In the genomic region with DNA sequence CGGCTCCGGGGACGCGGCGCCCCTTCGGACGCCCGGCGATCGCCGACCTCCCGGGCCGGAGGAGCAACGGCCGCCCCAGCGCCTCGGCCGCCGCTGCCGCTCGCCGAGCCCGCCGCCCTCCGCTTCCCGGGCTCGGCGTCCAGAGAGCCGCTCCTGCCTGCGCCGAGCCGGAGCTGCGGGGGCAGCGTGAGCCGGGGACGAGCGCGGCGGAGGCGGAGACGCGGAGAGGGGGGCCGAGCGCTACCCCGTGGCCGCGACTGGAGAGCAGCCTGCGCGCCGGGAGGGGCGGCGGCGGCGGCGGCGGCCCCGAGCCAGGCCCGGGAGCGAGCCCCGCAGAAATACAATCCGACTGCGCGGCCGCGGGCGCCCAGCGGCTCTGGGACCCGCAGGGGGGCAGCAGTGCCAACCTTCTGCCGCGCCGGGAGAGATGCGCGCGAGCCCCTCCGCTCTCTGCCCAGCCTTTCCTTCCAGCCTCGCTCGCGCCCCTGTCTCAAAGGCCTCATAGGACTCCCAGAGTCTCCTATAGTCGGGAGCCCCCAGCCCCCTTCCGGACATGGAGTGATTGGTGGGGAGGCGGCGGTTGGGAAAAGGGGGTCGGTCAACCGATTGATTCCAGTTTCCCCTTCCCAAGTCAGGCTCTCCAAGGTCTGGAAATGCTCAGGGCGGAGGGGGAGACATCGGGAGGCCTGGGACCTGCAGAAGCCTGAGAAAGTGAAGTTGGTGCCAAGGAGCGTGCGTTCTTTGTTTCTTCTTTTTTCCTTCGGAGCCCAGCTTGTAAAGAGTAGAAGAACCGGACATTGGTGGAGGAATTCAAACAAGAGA, we compare ENCODE assay signal across 8 cellular contexts. TPM values are rescaled to one million over a fixed set of nuclear protein-coding genes. Genes with fewer than 3 reads are reported as not detected.
DNase-seq lines count a peak whose midpoint lies in the region; ATAC-seq and TF ChIP-seq lines count a peak whose summit lies in the region.

No MANE protein-coding gene starts in this region.

- peak; percentile 74 for DNase-seq in NCI-H1105 (lab: John Stamatoyannopoulos, UW)
- DNase-seq in activated CD4-positive, alpha-beta T cell treated with anti-CD3 and anti-CD28 coated beads, Interleukin-2, amount 10 ng/mL, durations not matched to agents 7 days and 5 days, result peak; percentile 15
- no peak for DNase-seq in esophagus squamous epithelium (lab: John Stamatoyannopoulos, UW)
- peak in 7 of 9 donors; percentile 45 to 58 (median 49) for DNase-seq in naive thymus-derived CD4-positive, alpha-beta T cell
- no peak for DNase-seq in tibial nerve (ENCODE audit: low spot score in 2 of 2)
- DNase-seq in T-helper 9 cell, result no peak

- peak overlapping the region; percentile 85 to 100 (median 99) for H3K4me2 ChIP-seq in BLaER1 treated with 17β-estradiol and CSF1 and Interleukin-3, amounts not matched to agents 10 nM and 100 nM

- H3K4me1 Mint-ChIP-seq in activated CD4-positive, alpha-beta T cell treated with anti-CD3 and anti-CD28 coated beads, Interleukin-2, amount 10 ng/mL, durations not matched to agents 7 days and 5 days, result peaks cover 30% of the 10 kb centered on the region
- H3K4me1 Mint-ChIP-seq in naive thymus-derived CD4-positive, alpha-beta T cell, result peaks cover 19 to 38% (median 25%) of the 10 kb centered on the region in 7 donors

- no peak overlapping the region for H3K27ac Mint-ChIP-seq in activated CD4-positive, alpha-beta T cell treated with anti-CD3 and anti-CD28 coated beads, Interleukin-2, amount 10 ng/mL, durations not matched to agents 7 days and 5 days
- H3K27ac Mint-ChIP-seq in naive thymus-derived CD4-positive, alpha-beta T cell, result no peak overlapping the region

- 15 to 38% methylated on average over 5 to 6 of the region's 90 CpGs for WGBS in esophagus squamous epithelium, 2 donors
- 4% methylated on average over 25 to 38 of the region's 90 CpGs for WGBS in tibial nerve, 2 donors

- no peak for TF ChIP-seq CTCF in esophagus squamous epithelium (IDR thresholded peaks at IDR 0.05)
- peak in 2 of 5 experiments; percentile 17 to 30 for TF ChIP-seq CTCF in tibial nerve (IDR thresholded peaks at IDR 0.05)

- H3K9me3 ChIP-seq in BLaER1 treated with 17β-estradiol and CSF1 and Interleukin-3, amounts not matched to agents 10 nM and 100 nM (replicated peaks in 1 of 11), result no peaks in the 10 kb centered on the region
- no peaks in the 10 kb centered on the region for H3K9me3 ChIP-seq in esophagus squamous epithelium
- H3K9me3 ChIP-seq in naive thymus-derived CD4-positive, alpha-beta T cell (ENCODE audit: control insufficient read depth in 2 of 3, low read length in 3 of 3), result no peaks in the 10 kb centered on the region
- no peaks in the 10 kb centered on the region for H3K9me3 ChIP-seq in tibial nerve

- H3K27me3 ChIP-seq in BLaER1 treated with 17β-estradiol and CSF1 and Interleukin-3, amounts not matched to agents 10 nM and 100 nM, result peaks cover 34 to 66% (median 54%) of the 10 kb centered on the region in 11 experiments; a peak in 20 of 22 replicates
- H3K27me3 ChIP-seq in esophagus squamous epithelium (peaks cover 0 to 92% (median 0%) of the 10 kb centered on the region in 4 donors), tibial nerve (peaks cover 0 to 37% of the 10 kb centered on the region in 2 donors)
- H3K27me3 ChIP-seq in naive thymus-derived CD4-positive, alpha-beta T cell (ENCODE audit: control insufficient read depth in 2 of 2, insufficient read depth in 2 of 2, low read length in 2 of 2), result no peaks in the 10 kb centered on the region

- TF ChIP-seq EP300 in tibial nerve (IDR thresholded peaks at IDR 0.05), result peak in 1 of 2 donors; percentile 47

- peak; percentile 72 for ATAC-seq in naive thymus-derived CD4-positive, alpha-beta T cell
- ATAC-seq in GM21825 (IDR thresholded peaks at IDR 0.05; ENCODE audit: unreplicated experiment), result no peak

- H3K4me3 ChIP-seq in BLaER1 treated with 17β-estradiol and CSF1 and Interleukin-3, amounts not matched to agents 10 nM and 100 nM, result peak overlapping the region; percentile 58 to 77 (median 74)
- peak overlapping the region; percentile 34 to 68 (median 52) for H3K4me3 ChIP-seq in esophagus squamous epithelium
- no peak overlapping the region for H3K4me3 ChIP-seq in naive thymus-derived CD4-positive, alpha-beta T cell (ENCODE audit: low read length)
- peak overlapping the region in 3 of 4 donors; percentile 38 to 65 (median 48) for H3K4me3 ChIP-seq in tibial nerve

- H3K27me3 Mint-ChIP-seq in activated CD4-positive, alpha-beta T cell treated with anti-CD3 and anti-CD28 coated beads, Interleukin-2, amount 10 ng/mL, durations not matched to agents 7 days and 5 days, result peaks cover 39% of the 10 kb centered on the region
- peaks cover 0 to 74% (median 5%) of the 10 kb centered on the region in 5 donors for H3K27me3 Mint-ChIP-seq in naive thymus-derived CD4-positive, alpha-beta T cell

- intact Hi-C loops in esophagus squamous epithelium (cut with DNase I), result loop anchor here (5.0 kb wide), 1 partner anchor 72 kb away; no protein-coding TSS in a partner anchor
- intact Hi-C loops in naive thymus-derived CD4-positive, alpha-beta T cell (cut with micrococcal nuclease), result loop anchor here (1.0 to 5.0 kb wide), 4 partner anchors 78 to 352 kb away; no protein-coding TSS in a partner anchor

- POLR2A ChIA-PET in activated CD4-positive, alpha-beta T cell treated with anti-CD3 and anti-CD28 coated beads, Interleukin-2, amount 10 ng/mL, durations not matched to agents 7 days and 5 days (lab: Charles Lee), result no interaction called here
- POLR2A ChIA-PET in naive thymus-derived CD4-positive, alpha-beta T cell (lab: Charles Lee), result interaction anchor here (1.4 to 1.6 kb wide), 2 partner anchors 54 to 76 kb away, joined by 3 read pairs; no protein-coding TSS in a partner anchor

- peak overlapping the region; percentile 57 to 80 (median 70); a peak in 21 of 22 replicates for H3K9ac ChIP-seq in BLaER1 treated with 17β-estradiol and CSF1 and Interleukin-3, amounts not matched to agents 10 nM and 100 nM

- peaks cover 14 to 41% (median 32%) of the 10 kb centered on the region in 10 experiments; a peak in 19 of 20 replicates for H3K4me1 ChIP-seq in BLaER1 treated with 17β-estradiol and CSF1 and Interleukin-3, amounts not matched to agents 10 nM and 100 nM
- H3K4me1 ChIP-seq in esophagus squamous epithelium (peaks cover 22 to 43% (median 25%) of the 10 kb centered on the region in 3 donors), tibial nerve (peaks cover 0 to 48% (median 23%) of the 10 kb centered on the region in 4 donors)
- peaks cover 0 to 13% of the 10 kb centered on the region in 2 donors for H3K4me1 ChIP-seq in naive thymus-derived CD4-positive, alpha-beta T cell (ENCODE audit: control insufficient read depth in 2 of 2, insufficient read depth in 2 of 2, low read length in 2 of 2)

- TF ChIP-seq POLR2A in esophagus squamous epithelium (IDR thresholded peaks at IDR 0.05), result no peak
- TF ChIP-seq POLR2A in tibial nerve (IDR thresholded peaks at IDR 0.05), result peak in 1 of 2 donors; percentile 56

- peaks cover 0 to 33% (median 11%) of the 10 kb centered on the region in 11 experiments; a peak in 9 of 22 replicates for H4K20me1 ChIP-seq in BLaER1 treated with 17β-estradiol and CSF1 and Interleukin-3, amounts not matched to agents 10 nM and 100 nM

- CTCF ChIA-PET in activated CD4-positive, alpha-beta T cell treated with anti-CD3 and anti-CD28 coated beads, Interleukin-2, amount 10 ng/mL, durations not matched to agents 7 days and 5 days (lab: Charles Lee), result interaction anchor here (0.9 kb wide), 1 partner anchor 16 kb away, joined by 3 read pairs; no protein-coding TSS in a partner anchor
- CTCF ChIA-PET in naive thymus-derived CD4-positive, alpha-beta T cell (lab: Charles Lee), result interaction anchor here (0.9 to 2.7 kb wide), 11 partner anchors 59 to 312 kb away, joined by 3 to 23 read pairs (median 5); no protein-coding TSS in a partner anchor

- H3K9me3 Mint-ChIP-seq in activated CD4-positive, alpha-beta T cell treated with anti-CD3 and anti-CD28 coated beads, Interleukin-2, amount 10 ng/mL, durations not matched to agents 7 days and 5 days, result no peaks in the 10 kb centered on the region
- H3K9me3 Mint-ChIP-seq in naive thymus-derived CD4-positive, alpha-beta T cell, result no peaks in the 10 kb centered on the region

- no peaks in the 10 kb centered on the region for H3K36me3 Mint-ChIP-seq in activated CD4-positive, alpha-beta T cell treated with anti-CD3 and anti-CD28 coated beads, Interleukin-2, amount 10 ng/mL, durations not matched to agents 7 days and 5 days (ENCODE audit: low read depth)
- peaks cover 0 to 1% (median 0%) of the 10 kb centered on the region in 5 donors for H3K36me3 Mint-ChIP-seq in naive thymus-derived CD4-positive, alpha-beta T cell

- H3K36me3 ChIP-seq in BLaER1 treated with 17β-estradiol and CSF1 and Interleukin-3, amounts not matched to agents 10 nM and 100 nM, result no peaks in the 10 kb centered on the region
- H3K36me3 ChIP-seq in esophagus squamous epithelium (no peaks in the 10 kb centered on the region), tibial nerve (no peaks in the 10 kb centered on the region)
- no peaks in the 10 kb centered on the region for H3K36me3 ChIP-seq in naive thymus-derived CD4-positive, alpha-beta T cell (ENCODE audit: control insufficient read depth in 2 of 3, insufficient read depth in 3 of 3, low read length in 3 of 3)

- peak overlapping the region in 8 of 11 experiments; percentile 6 to 60 (median 46); a peak in 10 of 22 replicates for H3K27ac ChIP-seq in BLaER1 treated with 17β-estradiol and CSF1 and Interleukin-3, amounts not matched to agents 10 nM and 100 nM
- H3K27ac ChIP-seq in esophagus squamous epithelium (peak overlapping the region in 2 of 4 donors; percentile 44 to 49), tibial nerve (peak overlapping the region; percentile 24 to 88 (median 66))
- H3K27ac ChIP-seq in naive thymus-derived CD4-positive, alpha-beta T cell (ENCODE audit: low read depth, low read length), result no peak overlapping the region

- H3K4me3 Mint-ChIP-seq in activated CD4-positive, alpha-beta T cell treated with anti-CD3 and anti-CD28 coated beads, Interleukin-2, amount 10 ng/mL, durations not matched to agents 7 days and 5 days, result peak overlapping the region; percentile 59
- peak overlapping the region; percentile 45 to 95 (median 72) for H3K4me3 Mint-ChIP-seq in naive thymus-derived CD4-positive, alpha-beta T cell

RNA-seq across cellular contexts. Expression of gene SDK2, which starts 1.0 kb away (rescaled TPM):
- 10 to 100 TPM; 10.5 to 11.9 TPM for total RNA-seq in activated CD4-positive, alpha-beta T cell treated with anti-CD3 and anti-CD28 coated beads, Interleukin-2, amount 10 ng/mL, durations not matched to agents 7 days and 5 days
- total RNA-seq in esophagus squamous epithelium (1 to 10 TPM; 1.7 to 5.5 (median 2.4) TPM), tibial nerve (1 to 10 TPM; 3.1 to 6.3 (median 4.6) TPM)
- total RNA-seq in naive thymus-derived CD4-positive, alpha-beta T cell, result 10 to 100 TPM in 2 of 5 experiments, 1 to 10 TPM in 3; 6.1 to 14.1 (median 8.4) TPM
- polyA plus RNA-seq in naive thymus-derived CD4-positive, alpha-beta T cell, result 1 to 10 TPM in 1 of 2 donors, under 1 TPM in 1; 0.64 to 2.5 TPM

Comparison
In these comparisons a context has a peak if more than half of its experiments do, and no peak if none do; other contexts are left out.
1. DNase-seq: peak in NCI-H1105 (single experiment), activated CD4-positive, alpha-beta T cell treated with anti-CD3 and anti-CD28 coated beads, Interleukin-2, amount 10 ng/mL, durations not matched to agents 7 days and 5 days (single experiment) and naive thymus-derived CD4-positive, alpha-beta T cell (7 of 9); none in esophagus squamous epithelium (single experiment), tibial nerve (0 of 2) and T-helper 9 cell (single experiment).